ENCODE assay signal across 10 cellular contexts in genomic region chr19:2488405-2488941, GRCh38. TPM values are rescaled to one million over a fixed set of nuclear protein-coding genes. Genes with fewer than 3 reads are reported as not detected.
A peak's percentile ranks its signal among the peaks of the same experiment; 100 is the strongest.
DNase-seq lines count a peak whose midpoint lies in the region; ATAC-seq, FAIRE-seq and TF ChIP-seq lines count a peak whose summit lies in the region.
"Had no signal": no experiment of that assay in that cellular context is flagged by ENCODE, and none has a peak within 500 bp of the region (broad histone marks: within the 10 kb centered on the region; RNA-seq: fewer than 3 reads in every experiment).

No MANE protein-coding gene starts in this region.

- H2AFZ ChIP-seq in GM23248, result peak overlapping the region; percentile 62
- H2AFZ ChIP-seq in keratinocyte (ENCODE audit: control insufficient read depth, low read length), result no peak overlapping the region

- peak overlapping the region; percentile 2; the same call in 1 of the 2 replicates for H3K27ac ChIP-seq in GM23248
- H3K27ac ChIP-seq in keratinocyte (ENCODE audit: control insufficient read depth, insufficient read depth, low read length), result no peak overlapping the region
- H3K27ac ChIP-seq in spleen, result peak overlapping the region in 6 of 8 donors; percentile 26 to 73 (median 48)
- H3K27ac ChIP-seq: KMS-11, SJSA1 had no signal

- no peak for ATAC-seq in HG03159 (IDR thresholded peaks at IDR 0.05; ENCODE audit: unreplicated experiment)

- no peaks in the 10 kb centered on the region for H3K9me2 ChIP-seq in GM23248 (ENCODE audit: insufficient read depth)

- H4K20me1 ChIP-seq in GM23248 (ENCODE audit: insufficient read depth) (no peaks in the 10 kb centered on the region), keratinocyte (ENCODE audit: control insufficient read depth, extremely low read depth, insufficient read depth, low read length) (peaks cover 7% of the 10 kb centered on the region)

- dilution Hi-C loops in keratinocyte (cut with MboI; ENCODE audit: extremely low pct_ligation_motif_present, low sequenced_read_pairs), result no loop called here

- H3K9me1 ChIP-seq in keratinocyte (ENCODE audit: control insufficient read depth, extremely low read depth, insufficient read depth, low read length), result no peaks in the 10 kb centered on the region

- 6 to 7% methylated on average over 12 to 32 of the region's 32 CpGs for WGBS in GM23248 (ENCODE audit: low coverage in 1 of 2, low lambda C conversion rate in 2 of 2, missing lambda C conversion rate in 2 of 2), 2 experiments
- 8 to 14% (median 10%) methylated on average over 21 to 32 of the region's 32 CpGs for WGBS in spleen, 5 donors

- H3K79me2 ChIP-seq in GM23248 (ENCODE audit: insufficient read depth) (no peaks in the 10 kb centered on the region), keratinocyte (ENCODE audit: control insufficient read depth, insufficient read depth, low read length) (no peaks in the 10 kb centered on the region)

- peaks cover 22% of the 10 kb centered on the region for H3F3A ChIP-seq in GM23248 (ENCODE audit: insufficient read depth)

- intact Hi-C loops in spleen (cut with DNase I; ENCODE audit: low total_unique reads), result no loop called here

- H3K9ac ChIP-seq in GM23248 (peak overlapping the region; percentile 69), keratinocyte (ENCODE audit: control insufficient read depth, extremely low read depth, insufficient read depth, low read length) (no peak overlapping the region)
- H3K9ac ChIP-seq: KMS-11 had no signal

- no peaks in the 10 kb centered on the region for H3K36me3 ChIP-seq in GM23248 (ENCODE audit: low read depth)
- H3K36me3 ChIP-seq in keratinocyte (ENCODE audit: control insufficient read depth in 2 of 2, extremely low read depth in 1 of 2, insufficient read depth in 2 of 2, low read length in 2 of 2), result no peaks in the 10 kb centered on the region
- no peaks in the 10 kb centered on the region for H3K36me3 ChIP-seq in spleen
- H3K36me3 ChIP-seq: SJSA1 had no signal

- H3K4me1 ChIP-seq in GM23248 (ENCODE audit: insufficient read depth) (peaks cover 15% of the 10 kb centered on the region), keratinocyte (ENCODE audit: control insufficient read depth, extremely low read depth, insufficient read depth, low read length) (peaks cover 22% of the 10 kb centered on the region), spleen (peaks cover 37 to 70% (median 52%) of the 10 kb centered on the region in 6 donors)

- H3K4me3 ChIP-seq in GM23248 (peak overlapping the region; percentile 62), astrocyte of the cerebellum (ENCODE audit: low read depth, low read length) (peak overlapping the region; percentile 29), keratinocyte (ENCODE audit: control insufficient read depth in 2 of 3, extremely low read depth in 1 of 3, insufficient read depth in 2 of 3, low read depth in 1 of 3, low read length in 3 of 3) (no peak overlapping the region), spleen (peak overlapping the region in 7 of 8 donors; percentile 20 to 64 (median 38))

- DNase-seq in GM23248 (peak; percentile 51), astrocyte of the cerebellum (ENCODE audit: low read depth) (no peak), keratinocyte (ENCODE audit: low read depth, low spot score) (no peak), spleen (no peak), cerebellum (ENCODE audit: low spot score) (no peak), GM13977 (ENCODE audit: low spot score) (no peak)
- no peak for DNase-seq in NK-92 treated with Interleukin-12 subunit alpha and Interleukin-12 subunit beta, amount 100 ng/mL, for 24 hours (lab: John Stamatoyannopoulos, UW)

- in situ Hi-C loops in GM23248 (cut with MboI) (loop anchor here (5.0 to 10.0 kb wide), 2 partner anchors 49 to 96 kb away; no protein-coding TSS in a partner anchor), astrocyte of the cerebellum (cut with HindIII; ENCODE audit: low sequenced_read_pairs) (no loop called here), GM13977 (cut with MboI; ENCODE audit: low pct_unique_long_range_greater_than_20kb, low sequenced_read_pairs, unreplicated experiment) (no loop called here)

- H3K27me3 ChIP-seq in GM23248 (replicated peaks; ENCODE audit: insufficient read depth), result no peaks in the 10 kb centered on the region
- peaks cover 16% of the 10 kb centered on the region for H3K27me3 ChIP-seq in keratinocyte (ENCODE audit: control insufficient read depth, extremely low read depth, insufficient read depth, low read length)
- peaks cover 0 to 56% (median 23%) of the 10 kb centered on the region in 7 donors for H3K27me3 ChIP-seq in spleen (replicated peaks in 1 of 7)
- H3K27me3 ChIP-seq: SJSA1 had no signal

- H3K9me3 ChIP-seq in GM23248 (ENCODE audit: low read depth), result no peaks in the 10 kb centered on the region
- peaks cover 2% of the 10 kb centered on the region for H3K9me3 ChIP-seq in keratinocyte (ENCODE audit: control insufficient read depth, low read depth, low read length)
- H3K9me3 ChIP-seq in spleen, result peaks cover 0 to 10% (median 7%) of the 10 kb centered on the region in 8 donors

- TF ChIP-seq POLR2A in spleen (IDR thresholded peaks at IDR 0.05), result no peak

- H3K4me2 ChIP-seq in GM23248 (ENCODE audit: unreplicated experiment) (peak overlapping the region; percentile 77), keratinocyte (ENCODE audit: control insufficient read depth, extremely low read depth, insufficient read depth, low read depth, low read length) (peak overlapping the region; percentile 48)
- H3K4me2 ChIP-seq: KMS-11 had no signal

- FAIRE-seq in keratinocyte (lab: Jason Lieb, UNC), result no peak

- TF ChIP-seq CTCF in astrocyte of the cerebellum (IDR thresholded peaks at IDR 0.05; ENCODE audit: low read depth, low read length, missing control alignments) (no peak), keratinocyte (optimal IDR thresholded peaks at IDR 0.05 in 1 of 3, IDR thresholded peaks at IDR 0.05 in 1 of 3, conservative IDR thresholded peaks at IDR 0.05 in 1 of 3; ENCODE audit: extremely low read depth in 1 of 3, insufficient read depth in 2 of 3, low read length in 3 of 3) (no peak), spleen (IDR thresholded peaks at IDR 0.05 in 8 of 11, conservative IDR thresholded peaks at IDR 0.05 in 3 of 11) (no peak), GM13977 (IDR thresholded peaks at IDR 0.05; ENCODE audit: extremely low read depth, insufficient read depth, missing control alignments) (no peak)

RNA-seq across cellular contexts. Expression of gene GADD45B, which starts 12.5 kb away (rescaled TPM):
- total RNA-seq in GM23248 (2014; rRNA removed; shearing (Covaris generic)), result 89.7 TPM in 2 replicates
- polyA plus RNA-seq in GM23248 (2016; fragmentation: Nextera tagmentation; extraction: Ambion mirVana) (95.0 and 96.1 TPM in 2 replicates), keratinocyte (20.6 to 32.4 TPM (median 26.8 TPM) in 3 replicates), spleen (10 to 100 TPM; 40.6 to 76.9 (median 43.3) TPM)
- 149 TPM for polyA plus RNA-seq in keratinocyte (2011; ENCODE audit: low read depth)
- 9.5 and 12.5 TPM in 2 replicates for polyA plus RNA-seq in keratinocyte (2011; cell fraction: cytosol; rRNA removed)
- 34.9 and 41.2 TPM in 2 replicates for polyA plus RNA-seq in keratinocyte (2011; cell fraction: nucleus; rRNA removed)
- 21.0 and 188 TPM in 2 replicates for polyA plus RNA-seq in keratinocyte (2012; ENCODE audit: low replicate concordance)
- polyA minus RNA-seq in keratinocyte, result 9.5 to 21.8 TPM (median 13.7 TPM) in 3 replicates
- polyA minus RNA-seq in keratinocyte (2011; cell fraction: cytosol; rRNA and poly(A)+ RNA removed), result 40.5 TPM
- polyA minus RNA-seq in keratinocyte (2011; cell fraction: nucleus; rRNA and poly(A)+ RNA removed), result 16.2 and 25.8 TPM in 2 replicates
- total RNA-seq in spleen (100 to 1,000 TPM in 1 of 7 donors, 10 to 100 TPM in 6; 57.4 to 114 (median 77.4) TPM), cerebellum (3.8 TPM)

RNA-seq across cellular contexts. Expression of gene LMNB2, which starts 31.7 kb away (rescaled TPM):
- 93.7 and 119 TPM in 2 replicates for total RNA-seq in GM23248 (2014; rRNA removed; shearing (Covaris generic))
- 25.2 and 25.9 TPM in 2 replicates for polyA plus RNA-seq in GM23248 (2016; fragmentation: Nextera tagmentation; extraction: Ambion mirVana)
- 55.7 to 84.8 TPM (median 80.1 TPM) in 3 replicates for polyA plus RNA-seq in keratinocyte
- 8.0 TPM for polyA plus RNA-seq in keratinocyte (2011; ENCODE audit: low read depth)
- polyA plus RNA-seq in keratinocyte (2011; cell fraction: cytosol; rRNA removed), result 37.6 and 49.0 TPM in 2 replicates
- polyA plus RNA-seq in keratinocyte (2011; cell fraction: nucleus; rRNA removed), result 59.8 and 68.0 TPM in 2 replicates
- polyA plus RNA-seq in keratinocyte (2012; ENCODE audit: low replicate concordance), result 12.4 and 76.0 TPM in 2 replicates
- polyA minus RNA-seq in keratinocyte, result 46.8 to 87.1 TPM (median 57.1 TPM) in 3 replicates
- polyA minus RNA-seq in keratinocyte (2011; cell fraction: cytosol; rRNA and poly(A)+ RNA removed), result 90.9 TPM
- polyA minus RNA-seq in keratinocyte (2011; cell fraction: nucleus; rRNA and poly(A)+ RNA removed), result 21.3 and 24.7 TPM in 2 replicates
- total RNA-seq in spleen, result 10 to 100 TPM; 15.5 to 26.0 (median 21.6) TPM
- 10 to 100 TPM in 1 of 3 donors, 1 to 10 TPM in 2; 4.9 to 21.7 (median 8.9) TPM for polyA plus RNA-seq in spleen
- 51.5 TPM for total RNA-seq in cerebellum

Comparison
In these comparisons a context has a peak if more than half of its experiments do, and no peak if none do; other contexts are left out.
1. H3K4me3 ChIP-seq: peak in GM23248 (single experiment), astrocyte of the cerebellum (single experiment) and spleen (7 of 8); none in keratinocyte (0 of 3).
2. RNA of gene GADD45B, which starts 12.5 kb away (total RNA-seq): 89.7 TPM in GM23248 and 57.4 to 114 TPM in spleen; 3.8 TPM in cerebellum (single experiment); every median in the first group is over 10 times any median in the second.